ENCODE assay signal across 14 cellular contexts in the genomic region with DNA sequence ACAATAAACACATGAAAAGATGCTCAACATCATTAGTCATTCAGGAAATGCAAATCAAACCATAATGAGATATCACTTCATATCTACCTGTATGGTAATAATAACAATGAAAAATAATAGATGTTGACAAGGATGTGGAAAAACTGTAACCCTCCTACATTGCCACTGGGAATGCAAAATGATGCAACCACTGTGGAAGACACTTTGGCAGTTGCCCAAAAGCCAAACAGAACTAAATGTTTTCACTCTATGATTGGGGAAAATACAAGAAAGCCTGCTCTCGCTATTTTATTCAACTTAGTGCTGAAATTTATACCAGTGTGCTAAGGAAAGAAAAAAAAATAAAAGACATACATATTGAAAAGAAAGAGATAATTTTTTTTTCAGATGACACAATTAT.
"Had no signal": no experiment of that assay in that cellular context is flagged by ENCODE, and none has a peak within 500 bp of the region (broad histone marks: within the 10 kb centered on the region; RNA-seq: fewer than 3 reads in every experiment).

No MANE protein-coding gene starts in this region.

- H3K4me1 ChIP-seq: body of pancreas, left lung, thyroid gland had no signal

- H3K27me3 ChIP-seq: body of pancreas, left lung, ovary, thyroid gland had no signal

- H3K9me3 ChIP-seq: body of pancreas, left lung, ovary, thyroid gland had no signal

- ATAC-seq: activated CD8-positive, alpha-beta T cell treated with anti-CD3 and anti-CD28 coated beads for 36 hours; activated naive CD8-positive, alpha-beta T cell treated with anti-CD3 and anti-CD28 coated beads, Interleukin-2, amount 50 U/mL, for 24 hours; body of pancreas; left lung had no signal

- DNase-seq: activated CD8-positive, alpha-beta memory T cell treated with anti-CD3 and anti-CD28 coated beads, Interleukin-2, amount 50 U/mL, for 48 hours; activated CD8-positive, alpha-beta T cell treated with anti-CD3 and anti-CD28 coated beads for 36 hours; activated naive CD4-positive, alpha-beta T cell treated with Interleukin-2 at 50 U/mL for 16 hours; activated naive CD8-positive, alpha-beta T cell treated with anti-CD3 and anti-CD28 coated beads, Interleukin-2, amount 50 U/mL, for 24 hours; body of pancreas; effector memory CD4-positive, alpha-beta T cell; islet precursor cell; left lung; ovary; T1000; thyroid gland had no signal

- H3K27ac ChIP-seq: body of pancreas, left lung, ovary, skin epidermis, thyroid gland, VCaP had no signal

- H3K36me3 ChIP-seq: left lung, ovary, thyroid gland had no signal

- FAIRE-seq: urothelium cell line had no signal

- H3K4me3 ChIP-seq: body of pancreas, left lung, ovary, skin epidermis, thyroid gland had no signal
